Comparison of ENCODE assay signal across 1 cellular context in the genomic region with DNA sequence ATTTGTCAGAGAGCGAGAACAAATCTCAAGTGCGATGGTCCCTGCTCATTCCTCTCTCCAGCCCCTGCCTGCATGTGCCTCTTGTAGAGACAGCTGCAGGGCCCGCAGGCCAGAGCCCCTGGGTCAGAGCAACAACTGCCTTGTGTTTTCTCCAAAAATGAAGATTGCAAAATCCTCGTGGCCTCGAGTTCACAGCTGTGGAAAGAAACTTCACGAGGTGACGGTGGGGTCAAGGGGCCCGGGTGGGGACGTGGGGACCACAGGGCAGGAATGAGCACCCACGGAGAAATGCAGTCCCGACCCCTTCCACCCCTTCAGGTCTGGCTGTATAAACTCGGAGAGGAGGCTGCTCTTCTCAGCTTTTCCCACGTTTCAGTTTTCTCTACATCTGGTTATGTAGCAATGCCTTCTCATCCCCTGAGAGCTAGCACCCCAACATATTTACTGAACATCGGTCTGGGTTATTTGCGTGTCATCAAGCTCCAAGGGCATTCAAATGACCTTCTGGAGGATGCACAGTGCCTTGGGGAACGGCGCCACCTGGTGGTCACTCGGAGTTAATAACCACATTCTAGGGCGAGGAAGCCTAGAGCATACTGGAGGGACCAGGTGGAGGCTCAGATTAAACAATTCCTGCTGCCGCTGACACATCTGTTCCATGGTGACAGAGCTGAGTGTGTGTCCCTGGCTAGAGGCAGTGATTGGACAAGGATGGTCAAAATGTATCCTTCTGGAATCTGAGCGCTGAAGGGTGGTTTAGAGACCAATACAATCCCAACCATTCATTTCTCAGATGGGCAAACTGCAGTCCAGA.
TF ChIP-seq lines count a peak whose summit lies in the region.

No MANE protein-coding gene starts in this region.

TF ChIP-seq in HepG2, 621 proteins besides CTCF, POLR2A, EP300 and RAD21 (continued from another document and continues in another):
- TF ChIP-seq, protein P1, sequence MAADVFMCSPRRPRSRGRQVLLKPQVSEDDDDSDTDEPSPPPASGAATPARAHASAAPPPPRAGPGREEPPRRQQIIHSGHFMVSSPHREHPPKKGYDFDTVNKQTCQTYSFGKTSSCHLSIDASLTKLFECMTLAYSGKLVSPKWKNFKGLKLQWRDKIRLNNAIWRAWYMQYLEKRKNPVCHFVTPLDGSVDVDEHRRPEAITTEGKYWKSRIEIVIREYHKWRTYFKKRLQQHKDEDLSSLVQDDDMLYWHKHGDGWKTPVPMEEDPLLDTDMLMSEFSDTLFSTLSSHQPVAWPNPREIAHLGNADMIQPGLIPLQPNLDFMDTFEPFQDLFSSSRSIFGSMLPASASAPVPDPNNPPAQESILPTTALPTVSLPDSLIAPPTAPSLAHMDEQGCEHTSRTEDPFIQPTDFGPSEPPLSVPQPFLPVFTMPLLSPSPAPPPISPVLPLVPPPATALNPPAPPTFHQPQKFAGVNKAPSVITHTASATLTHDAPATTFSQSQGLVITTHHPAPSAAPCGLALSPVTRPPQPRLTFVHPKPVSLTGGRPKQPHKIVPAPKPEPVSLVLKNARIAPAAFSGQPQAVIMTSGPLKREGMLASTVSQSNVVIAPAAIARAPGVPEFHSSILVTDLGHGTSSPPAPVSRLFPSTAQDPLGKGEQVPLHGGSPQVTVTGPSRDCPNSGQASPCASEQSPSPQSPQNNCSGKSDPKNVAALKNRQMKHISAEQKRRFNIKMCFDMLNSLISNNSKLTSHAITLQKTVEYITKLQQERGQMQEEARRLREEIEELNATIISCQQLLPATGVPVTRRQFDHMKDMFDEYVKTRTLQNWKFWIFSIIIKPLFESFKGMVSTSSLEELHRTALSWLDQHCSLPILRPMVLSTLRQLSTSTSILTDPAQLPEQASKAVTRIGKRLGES (CRISPR knock-in tag; IDR thresholded peaks at IDR 0.05; ENCODE audit: borderline replicate concordance) = no peak
- TF ChIP-seq, protein P2, sequence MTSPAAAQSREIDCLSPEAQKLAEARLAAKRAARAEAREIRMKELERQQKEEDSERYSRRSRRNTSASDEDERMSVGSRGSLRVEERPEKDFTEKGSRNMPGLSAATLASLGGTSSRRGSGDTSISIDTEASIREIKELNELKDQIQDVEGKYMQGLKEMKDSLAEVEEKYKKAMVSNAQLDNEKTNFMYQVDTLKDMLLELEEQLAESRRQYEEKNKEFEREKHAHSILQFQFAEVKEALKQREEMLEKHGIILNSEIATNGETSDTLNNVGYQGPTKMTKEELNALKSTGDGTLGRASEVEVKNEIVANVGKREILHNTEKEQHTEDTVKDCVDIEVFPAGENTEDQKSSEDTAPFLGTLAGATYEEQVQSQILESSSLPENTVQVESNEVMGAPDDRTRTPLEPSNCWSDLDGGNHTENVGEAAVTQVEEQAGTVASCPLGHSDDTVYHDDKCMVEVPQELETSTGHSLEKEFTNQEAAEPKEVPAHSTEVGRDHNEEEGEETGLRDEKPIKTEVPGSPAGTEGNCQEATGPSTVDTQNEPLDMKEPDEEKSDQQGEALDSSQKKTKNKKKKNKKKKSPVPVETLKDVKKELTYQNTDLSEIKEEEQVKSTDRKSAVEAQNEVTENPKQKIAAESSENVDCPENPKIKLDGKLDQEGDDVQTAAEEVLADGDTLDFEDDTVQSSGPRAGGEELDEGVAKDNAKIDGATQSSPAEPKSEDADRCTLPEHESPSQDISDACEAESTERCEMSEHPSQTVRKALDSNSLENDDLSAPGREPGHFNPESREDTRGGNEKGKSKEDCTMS (CRISPR knock-in tag; conservative IDR thresholded peaks at IDR 0.05) = no peak
- TF ChIP-seq ZNF75D (CRISPR knock-in tag; IDR thresholded peaks at IDR 0.05; ENCODE audit: borderline replicate concordance) = no peak
- no peak for TF ChIP-seq HHEX (CRISPR knock-in tag; IDR thresholded peaks at IDR 0.05)
- no peak for TF ChIP-seq PRMT3 (CRISPR knock-in tag; IDR thresholded peaks at IDR 0.05; ENCODE audit: borderline replicate concordance, low read depth)
- TF ChIP-seq ZNF878 (CRISPR knock-in tag; IDR thresholded peaks at IDR 0.05) = no peak
- no peak for TF ChIP-seq POLR2AphosphoS2 (IDR thresholded peaks at IDR 0.05; ENCODE audit: low read depth, low read length)
- TF ChIP-seq ELF3 (CRISPR knock-in tag; IDR thresholded peaks at IDR 0.05) = 0 out of 2 replicates have a peak, but pooled peaks have one; percentile 28
- no peak for TF ChIP-seq HNRNPUL1 (IDR thresholded peaks at IDR 0.05; ENCODE audit: low read depth, low read length)
- no peak for TF ChIP-seq AKAP8 (CRISPR knock-in tag; IDR thresholded peaks at IDR 0.05)
- TF ChIP-seq SRSF9 (IDR thresholded peaks at IDR 0.05; ENCODE audit: borderline replicate concordance, insufficient read depth, low read depth, low read length, poor library complexity, severe bottlenecking) = no peak
- TF ChIP-seq ZNF619 (CRISPR knock-in tag; IDR thresholded peaks at IDR 0.05) = 0 out of 2 replicates have a peak, but pooled peaks have one; percentile 52
- TF ChIP-seq ZNF7 (CRISPR knock-in tag; IDR thresholded peaks at IDR 0.05) = no peak
- TF ChIP-seq SMAD3 (CRISPR knock-in tag; IDR thresholded peaks at IDR 0.05) = 0 out of 2 replicates have a peak, but pooled peaks have one; percentile 55
- TF ChIP-seq, protein P3, sequence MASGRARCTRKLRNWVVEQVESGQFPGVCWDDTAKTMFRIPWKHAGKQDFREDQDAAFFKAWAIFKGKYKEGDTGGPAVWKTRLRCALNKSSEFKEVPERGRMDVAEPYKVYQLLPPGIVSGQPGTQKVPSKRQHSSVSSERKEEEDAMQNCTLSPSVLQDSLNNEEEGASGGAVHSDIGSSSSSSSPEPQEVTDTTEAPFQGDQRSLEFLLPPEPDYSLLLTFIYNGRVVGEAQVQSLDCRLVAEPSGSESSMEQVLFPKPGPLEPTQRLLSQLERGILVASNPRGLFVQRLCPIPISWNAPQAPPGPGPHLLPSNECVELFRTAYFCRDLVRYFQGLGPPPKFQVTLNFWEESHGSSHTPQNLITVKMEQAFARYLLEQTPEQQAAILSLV (CRISPR knock-in tag; IDR thresholded peaks at IDR 0.05; ENCODE audit: borderline replicate concordance) = no peak
- no peak for TF ChIP-seq ZNF234 (CRISPR knock-in tag; conservative IDR thresholded peaks at IDR 0.05)
- TF ChIP-seq, protein P4, sequence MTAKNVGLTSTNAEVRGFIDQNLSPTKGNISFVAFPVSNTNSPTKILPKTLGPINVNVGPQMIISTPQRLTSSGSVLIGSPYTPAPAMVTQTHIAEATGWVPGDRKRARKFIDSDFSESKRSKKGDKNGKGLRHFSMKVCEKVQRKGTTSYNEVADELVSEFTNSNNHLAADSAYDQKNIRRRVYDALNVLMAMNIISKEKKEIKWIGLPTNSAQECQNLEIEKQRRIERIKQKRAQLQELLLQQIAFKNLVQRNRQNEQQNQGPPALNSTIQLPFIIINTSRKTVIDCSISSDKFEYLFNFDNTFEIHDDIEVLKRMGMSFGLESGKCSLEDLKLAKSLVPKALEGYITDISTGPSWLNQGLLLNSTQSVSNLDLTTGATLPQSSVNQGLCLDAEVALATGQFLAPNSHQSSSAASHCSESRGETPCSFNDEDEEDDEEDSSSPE (CRISPR knock-in tag; IDR thresholded peaks at IDR 0.05) = no peak
- 0 out of 2 replicates have a peak, but pooled peaks have one; percentile 12 for TF ChIP-seq ZBTB38 (CRISPR knock-in tag; IDR thresholded peaks at IDR 0.05)
- TF ChIP-seq HNRNPL (IDR thresholded peaks at IDR 0.05; ENCODE audit: low read depth, low read length) = no peak
- TF ChIP-seq, protein P5, sequence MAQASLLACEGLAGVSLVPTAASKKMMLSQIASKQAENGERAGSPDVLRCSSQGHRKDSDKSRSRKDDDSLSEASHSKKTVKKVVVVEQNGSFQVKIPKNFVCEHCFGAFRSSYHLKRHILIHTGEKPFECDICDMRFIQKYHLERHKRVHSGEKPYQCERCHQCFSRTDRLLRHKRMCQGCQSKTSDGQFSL (CRISPR knock-in tag; IDR thresholded peaks at IDR 0.05) = no peak
- TF ChIP-seq, protein P6, sequence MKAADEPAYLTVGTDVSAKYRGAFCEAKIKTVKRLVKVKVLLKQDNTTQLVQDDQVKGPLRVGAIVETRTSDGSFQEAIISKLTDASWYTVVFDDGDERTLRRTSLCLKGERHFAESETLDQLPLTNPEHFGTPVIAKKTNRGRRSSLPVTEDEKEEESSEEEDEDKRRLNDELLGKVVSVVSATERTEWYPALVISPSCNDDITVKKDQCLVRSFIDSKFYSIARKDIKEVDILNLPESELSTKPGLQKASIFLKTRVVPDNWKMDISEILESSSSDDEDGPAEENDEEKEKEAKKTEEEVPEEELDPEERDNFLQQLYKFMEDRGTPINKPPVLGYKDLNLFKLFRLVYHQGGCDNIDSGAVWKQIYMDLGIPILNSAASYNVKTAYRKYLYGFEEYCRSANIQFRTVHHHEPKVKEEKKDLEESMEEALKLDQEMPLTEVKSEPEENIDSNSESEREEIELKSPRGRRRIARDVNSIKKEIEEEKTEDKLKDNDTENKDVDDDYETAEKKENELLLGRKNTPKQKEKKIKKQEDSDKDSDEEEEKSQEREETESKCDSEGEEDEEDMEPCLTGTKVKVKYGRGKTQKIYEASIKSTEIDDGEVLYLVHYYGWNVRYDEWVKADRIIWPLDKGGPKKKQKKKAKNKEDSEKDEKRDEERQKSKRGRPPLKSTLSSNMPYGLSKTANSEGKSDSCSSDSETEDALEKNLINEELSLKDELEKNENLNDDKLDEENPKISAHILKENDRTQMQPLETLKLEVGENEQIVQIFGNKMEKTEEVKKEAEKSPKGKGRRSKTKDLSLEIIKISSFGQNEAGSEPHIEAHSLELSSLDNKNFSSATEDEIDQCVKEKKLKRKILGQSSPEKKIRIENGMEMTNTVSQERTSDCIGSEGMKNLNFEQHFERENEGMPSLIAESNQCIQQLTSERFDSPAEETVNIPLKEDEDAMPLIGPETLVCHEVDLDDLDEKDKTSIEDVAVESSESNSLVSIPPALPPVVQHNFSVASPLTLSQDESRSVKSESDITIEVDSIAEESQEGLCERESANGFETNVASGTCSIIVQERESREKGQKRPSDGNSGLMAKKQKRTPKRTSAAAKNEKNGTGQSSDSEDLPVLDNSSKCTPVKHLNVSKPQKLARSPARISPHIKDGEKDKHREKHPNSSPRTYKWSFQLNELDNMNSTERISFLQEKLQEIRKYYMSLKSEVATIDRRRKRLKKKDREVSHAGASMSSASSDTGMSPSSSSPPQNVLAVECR (CRISPR knock-in tag; IDR thresholded peaks at IDR 0.05; ENCODE audit: borderline replicate concordance) = no peak
- TF ChIP-seq ZNF839 (CRISPR knock-in tag; IDR thresholded peaks at IDR 0.05; ENCODE audit: borderline replicate concordance) = no peak
- TF ChIP-seq NR2F1 (CRISPR knock-in tag; IDR thresholded peaks at IDR 0.05) = 0 out of 4 replicates have a peak, but pooled peaks of 1 of the 2 experiments have one; percentile 47
- no peak for TF ChIP-seq REL (CRISPR knock-in tag; conservative IDR thresholded peaks at IDR 0.05)
- no peak for TF ChIP-seq ZNF629 (CRISPR knock-in tag; conservative IDR thresholded peaks at IDR 0.05)
- TF ChIP-seq ZNF546 (CRISPR knock-in tag; conservative IDR thresholded peaks at IDR 0.05) = no peak
- TF ChIP-seq EHMT2 (IDR thresholded peaks at IDR 0.05; ENCODE audit: borderline replicate concordance, low read depth, low read length) = no peak
- TF ChIP-seq, protein P7, sequence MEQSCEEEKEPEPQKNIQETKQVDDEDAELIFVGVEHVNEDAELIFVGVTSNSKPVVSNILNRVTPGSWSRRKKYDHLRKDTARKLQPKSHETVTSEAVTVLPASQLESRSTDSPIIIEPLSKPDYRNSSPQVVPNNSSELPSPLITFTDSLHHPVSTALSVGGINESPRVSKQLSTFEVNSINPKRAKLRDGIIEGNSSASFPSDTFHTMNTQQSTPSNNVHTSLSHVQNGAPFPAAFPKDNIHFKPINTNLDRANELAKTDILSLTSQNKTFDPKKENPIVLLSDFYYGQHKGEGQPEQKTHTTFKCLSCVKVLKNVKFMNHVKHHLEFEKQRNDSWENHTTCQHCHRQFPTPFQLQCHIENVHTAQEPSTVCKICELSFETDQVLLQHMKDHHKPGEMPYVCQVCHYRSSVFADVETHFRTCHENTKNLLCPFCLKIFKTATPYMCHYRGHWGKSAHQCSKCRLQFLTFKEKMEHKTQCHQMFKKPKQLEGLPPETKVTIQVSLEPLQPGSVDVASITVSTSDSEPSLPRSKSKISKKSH (CRISPR knock-in tag; IDR thresholded peaks at IDR 0.05; ENCODE audit: borderline replicate concordance) = no peak
- no peak for TF ChIP-seq ZNF83 (CRISPR knock-in tag; IDR thresholded peaks at IDR 0.05; ENCODE audit: borderline replicate concordance)
- no peak for TF ChIP-seq ZMYM2 (CRISPR knock-in tag; IDR thresholded peaks at IDR 0.05)
- TF ChIP-seq TOPORS (CRISPR knock-in tag; IDR thresholded peaks at IDR 0.05) = no peak
- TF ChIP-seq ZNF724P (CRISPR knock-in tag; IDR thresholded peaks at IDR 0.05; ENCODE audit: borderline replicate concordance) = no peak
- TF ChIP-seq, protein P8, sequence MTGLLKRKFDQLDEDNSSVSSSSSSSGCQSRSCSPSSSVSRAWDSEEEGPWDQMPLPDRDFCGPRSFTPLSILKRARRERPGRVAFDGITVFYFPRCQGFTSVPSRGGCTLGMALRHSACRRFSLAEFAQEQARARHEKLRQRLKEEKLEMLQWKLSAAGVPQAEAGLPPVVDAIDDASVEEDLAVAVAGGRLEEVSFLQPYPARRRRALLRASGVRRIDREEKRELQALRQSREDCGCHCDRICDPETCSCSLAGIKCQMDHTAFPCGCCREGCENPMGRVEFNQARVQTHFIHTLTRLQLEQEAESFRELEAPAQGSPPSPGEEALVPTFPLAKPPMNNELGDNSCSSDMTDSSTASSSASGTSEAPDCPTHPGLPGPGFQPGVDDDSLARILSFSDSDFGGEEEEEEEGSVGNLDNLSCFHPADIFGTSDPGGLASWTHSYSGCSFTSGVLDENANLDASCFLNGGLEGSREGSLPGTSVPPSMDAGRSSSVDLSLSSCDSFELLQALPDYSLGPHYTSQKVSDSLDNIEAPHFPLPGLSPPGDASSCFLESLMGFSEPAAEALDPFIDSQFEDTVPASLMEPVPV (CRISPR knock-in tag; IDR thresholded peaks at IDR 0.05) = no peak
- TF ChIP-seq PTBP1 (IDR thresholded peaks at IDR 0.05; ENCODE audit: low read depth, low read length, poor library complexity, severe bottlenecking) = no peak
- TF ChIP-seq, protein P9, sequence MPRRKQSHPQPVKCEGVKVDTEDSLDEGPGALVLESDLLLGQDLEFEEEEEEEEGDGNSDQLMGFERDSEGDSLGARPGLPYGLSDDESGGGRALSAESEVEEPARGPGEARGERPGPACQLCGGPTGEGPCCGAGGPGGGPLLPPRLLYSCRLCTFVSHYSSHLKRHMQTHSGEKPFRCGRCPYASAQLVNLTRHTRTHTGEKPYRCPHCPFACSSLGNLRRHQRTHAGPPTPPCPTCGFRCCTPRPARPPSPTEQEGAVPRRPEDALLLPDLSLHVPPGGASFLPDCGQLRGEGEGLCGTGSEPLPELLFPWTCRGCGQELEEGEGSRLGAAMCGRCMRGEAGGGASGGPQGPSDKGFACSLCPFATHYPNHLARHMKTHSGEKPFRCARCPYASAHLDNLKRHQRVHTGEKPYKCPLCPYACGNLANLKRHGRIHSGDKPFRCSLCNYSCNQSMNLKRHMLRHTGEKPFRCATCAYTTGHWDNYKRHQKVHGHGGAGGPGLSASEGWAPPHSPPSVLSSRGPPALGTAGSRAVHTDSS (CRISPR knock-in tag; conservative IDR thresholded peaks at IDR 0.05) = no peak
- TF ChIP-seq NCOA1 (CRISPR knock-in tag; IDR thresholded peaks at IDR 0.05) = no peak
- no peak for TF ChIP-seq YEATS4 (CRISPR knock-in tag; IDR thresholded peaks at IDR 0.05; ENCODE audit: borderline replicate concordance)
- no peak for TF ChIP-seq FIP1L1 (IDR thresholded peaks at IDR 0.05; ENCODE audit: borderline replicate concordance, insufficient read depth, low read depth, low read length)
